ENCODE assay signal across 8 cellular contexts in genomic region chr1:31335007-31335406, GRCh38. TPM values are rescaled to one million over a fixed set of nuclear protein-coding genes. Genes with fewer than 3 reads are reported as not detected.
A peak's percentile ranks its signal among the peaks of the same experiment; 100 is the strongest.
DNase-seq lines count a peak whose midpoint lies in the region; ATAC-seq and TF ChIP-seq lines count a peak whose summit lies in the region.

No MANE protein-coding gene starts in this region.

- H3K27me3 Mint-ChIP-seq in naive B cell, result no peaks in the 10 kb centered on the region

- peaks cover 7 to 9% (median 9%) of the 10 kb centered on the region in 3 donors for H3K4me1 Mint-ChIP-seq in naive B cell

- no peak overlapping the region for H3K27ac ChIP-seq in HEK293 (ENCODE audit: extremely low read depth, low read depth, low read length)

- H3K4me3 Mint-ChIP-seq in naive B cell, result no peak overlapping the region

- H3K4me1 ChIP-seq in HEK293 (ENCODE audit: control insufficient read depth, insufficient read depth, low read length), result no peaks in the 10 kb centered on the region

- TF ChIP-seq CTCF in HEK293 (tag by site-specific recombination; IDR thresholded peaks at IDR 0.05), result peak; percentile 49; the same call in 1 of the 2 replicates

- no peaks in the 10 kb centered on the region for H3K9me3 Mint-ChIP-seq in naive B cell

- H3K36me3 Mint-ChIP-seq in naive B cell, result peaks cover 0 to 17% of the 10 kb centered on the region in 2 donors

- CTCF ChIA-PET in HEK293 (lab: Yijun Ruan, JAX), result interaction anchor here (0.9 to 1.6 kb wide), 5 partner anchors 12 to 154 kb away, joined by 3 to 11 read pairs (median 4); no protein-coding TSS in a partner anchor

- H3K4me3 ChIP-seq in HEK293 (ENCODE audit: low read depth, low read length), result no peak overlapping the region

- peaks cover 14 to 25% of the 10 kb centered on the region in 2 experiments; a peak in 2 of 3 replicates for H3K36me3 ChIP-seq in HEK293 (ENCODE audit: control insufficient read depth in 2 of 2, insufficient read depth in 1 of 2, low read length in 2 of 2)

- DNase-seq in COLO668 (lab: John Stamatoyannopoulos, UW; ENCODE audit: unreplicated experiment) (peak; percentile 21), NCI-H82 treated with DMSO at 0.1 percent for 48 hours (lab: John Stamatoyannopoulos, UW; ENCODE audit: unreplicated experiment) (peak; percentile 69), dedifferentiated amniotic fluid mesenchymal stem cell (ENCODE audit: extremely low spot score) (peak; percentile 58), naive B cell (peak; percentile 6), activated gamma-delta T cell (lab: John Stamatoyannopoulos, UW) (no peak)

- no peaks in the 10 kb centered on the region for H3K9me3 ChIP-seq in HEK293 (ENCODE audit: control insufficient read depth, insufficient read depth, low read depth, low read length)

- POLR2A ChIA-PET in HEK293 (lab: Yijun Ruan, JAX), result no interaction called here

- ATAC-seq in naive B cell (ENCODE audit: low read depth in 2 of 2) (no peak), GM18858 (IDR thresholded peaks at IDR 0.05; ENCODE audit: unreplicated experiment) (no peak), HG02840 (IDR thresholded peaks at IDR 0.05; ENCODE audit: low FRiP score, unreplicated experiment) (no peak)

- no peak overlapping the region for H3K27ac Mint-ChIP-seq in naive B cell

TF ChIP-seq in HEK293, 187 proteins besides CTCF, POLR2A, EP300 and RAD21:
- TF ChIP-seq ZSCAN4 (tag by site-specific recombination; IDR thresholded peaks at IDR 0.05), result no peak
- peak; percentile 56 for TF ChIP-seq ZNF654 (tag by site-specific recombination; IDR thresholded peaks at IDR 0.05; ENCODE audit: low read depth)

RNA-seq across cellular contexts. Expression of gene FABP3, which starts 37.9 kb away (rescaled TPM):
- under 1 TPM in 1 of 6 donors, not detected in 5; 0.55 TPM for polyA plus RNA-seq in naive B cell (ENCODE audit: low read depth in 6 of 6)

RNA-seq across cellular contexts. Expression of gene ZCCHC17, which starts 38.2 kb away (rescaled TPM):
- 10 to 100 TPM; 44.4 to 70.6 (median 50.6) TPM for polyA plus RNA-seq in naive B cell (ENCODE audit: low read depth in 6 of 6)

RNA-seq across cellular contexts. Expression of gene SNRNP40, which starts 38.4 kb away (rescaled TPM):
- 10 to 100 TPM; 61.8 to 97.0 (median 90.0) TPM for polyA plus RNA-seq in naive B cell (ENCODE audit: low read depth in 6 of 6)
